In genomic region chr6:74574794-74575193, GRCh38 we compare ENCODE assay signal across 8 cellular contexts.
DNase-seq lines count a peak whose midpoint lies in the region; ATAC-seq, FAIRE-seq and TF ChIP-seq lines count a peak whose summit lies in the region.

No MANE protein-coding gene starts in this region.

- no peak overlapping the region for H3K4me3 Mint-ChIP-seq in progenitor cell of endocrine pancreas (ENCODE audit: low read depth)

- H3K4me3 ChIP-seq in A549 (no peak overlapping the region), cardiac fibroblast (replicated peaks in 1 of 2; ENCODE audit: low read depth in 2 of 2, low read length in 2 of 2) (no peak overlapping the region)

- peak; percentile 40 for TF ChIP-seq CTCF in A549 (IDR thresholded peaks at IDR 0.05)
- peak; percentile 68 for TF ChIP-seq CTCF in cardiac fibroblast (IDR thresholded peaks at IDR 0.05; ENCODE audit: low read depth, low read length)
- TF ChIP-seq CTCF in progenitor cell of endocrine pancreas (IDR thresholded peaks at IDR 0.05; ENCODE audit: unreplicated experiment), result peak; percentile 57

- H3K9me3 ChIP-seq in A549, result no peaks in the 10 kb centered on the region

- no peak for TF ChIP-seq EP300 in A549 (IDR thresholded peaks at IDR 0.05)

- no peak overlapping the region for H3K27ac ChIP-seq in A549

- no peaks in the 10 kb centered on the region for H3K9me3 Mint-ChIP-seq in progenitor cell of endocrine pancreas (ENCODE audit: low read depth)

- no peak for FAIRE-seq in A549 (lab: Jason Lieb, UNC)

- CTCF ChIA-PET in A549 (lab: Yijun Ruan, JAX), result interaction anchor here (1.1 to 3.3 kb wide), 3 partner anchors 12 to 635 kb away, joined by 4 to 13 read pairs (median 12); no protein-coding TSS in a partner anchor

- no peaks in the 10 kb centered on the region for H3K27me3 Mint-ChIP-seq in progenitor cell of endocrine pancreas

- ATAC-seq in A549, result peak; percentile 78 to 85
- peak; percentile 34 for ATAC-seq in GM18861 (IDR thresholded peaks at IDR 0.05; ENCODE audit: unreplicated experiment)
- ATAC-seq in GM21529 (IDR thresholded peaks at IDR 0.05; ENCODE audit: unreplicated experiment), result no peak

- WGBS in A549 (ENCODE audit: missing lambda C conversion rate), result 39% methylated on average over 5 of the region's 5 CpGs

- no peaks in the 10 kb centered on the region for H3K36me3 Mint-ChIP-seq in progenitor cell of endocrine pancreas (ENCODE audit: insufficient read depth)

- DNase-seq in A549 (ENCODE audit: low read depth in 1 of 2, low spot score in 1 of 2) (peak in 1 of 2 experiments; percentile 50), M059J (ENCODE audit: low read depth) (peak; percentile 56), cardiac fibroblast (ENCODE audit: low read depth in 2 of 2) (peak; percentile 52 to 64), progenitor cell of endocrine pancreas (ENCODE audit: low spot score, unreplicated experiment) (no peak), GOT3 (lab: John Stamatoyannopoulos, UW) (no peak)
- no peak for DNase-seq in activated CD4-positive, alpha-beta T cell treated with anti-CD3 and anti-CD28 coated beads for 1 hour

- POLR2A ChIA-PET in A549 (lab: Yijun Ruan, JAX), result no interaction called here

- H3K27ac Mint-ChIP-seq in progenitor cell of endocrine pancreas, result no peak overlapping the region

- TF ChIP-seq RAD21 in A549 (conservative IDR thresholded peaks at IDR 0.05 in 1 of 2, IDR thresholded peaks at IDR 0.05 in 1 of 2), result peak; percentile 55 to 66

- peaks cover 19% of the 10 kb centered on the region for H3K4me1 ChIP-seq in A549

- H3K4me1 Mint-ChIP-seq in progenitor cell of endocrine pancreas (ENCODE audit: low read depth), result peaks cover 3% of the 10 kb centered on the region

- no peak for TF ChIP-seq POLR2A in A549 (IDR thresholded peaks at IDR 0.05; ENCODE audit: low read length)

- no peak overlapping the region for H3K4me2 ChIP-seq in A549

TF ChIP-seq in A549, 52 proteins besides CTCF, POLR2A, EP300 and RAD21:
- TF ChIP-seq RCOR1 (IDR thresholded peaks at IDR 0.05; ENCODE audit: low read depth, low read length) (no peak), SMC3 (IDR thresholded peaks at IDR 0.05) (peak; percentile 62)

Comparison
In these comparisons a context has a peak if more than half of its experiments do, and no peak if none do; other contexts are left out.
1. DNase-seq: peak in M059J (single experiment) and cardiac fibroblast (2 of 2); none in progenitor cell of endocrine pancreas (single experiment), GOT3 (single experiment) and activated CD4-positive, alpha-beta T cell treated with anti-CD3 and anti-CD28 coated beads for 1 hour (single experiment).
2. Peak in every context shown above with its lines, with median percentiles within 50 percentile points of each other: CTCF ChIP-seq.